ENCODE assay signal across 12 cellular contexts in genomic region chr17:4176803-4177472, GRCh38. TPM values are rescaled to one million over a fixed set of nuclear protein-coding genes. Genes with fewer than 3 reads are reported as not detected.
DNase-seq lines count a peak whose midpoint lies in the region; ATAC-seq and TF ChIP-seq lines count a peak whose summit lies in the region.
"Had no signal": no experiment of that assay in that cellular context is flagged by ENCODE, and none has a peak within 500 bp of the region (broad histone marks: within the 10 kb centered on the region; RNA-seq: fewer than 3 reads in every experiment).

No MANE protein-coding gene starts in this region.

- peaks cover 45 to 55% (median 48%) of the 10 kb centered on the region in 3 donors for H3K4me1 Mint-ChIP-seq in CD8-positive, alpha-beta memory T cell
- peaks cover 35% of the 10 kb centered on the region for H3K4me1 Mint-ChIP-seq in central memory CD8-positive, alpha-beta T cell

- in situ Hi-C loops in gastrocnemius medialis (cut with MboI; ENCODE audit: low sequenced_read_pairs in 4 of 4): no loop called here

- H3K36me3 Mint-ChIP-seq in CD8-positive, alpha-beta memory T cell: peaks cover 7 to 75% (median 23%) of the 10 kb centered on the region in 3 donors
- peaks cover 44% of the 10 kb centered on the region for H3K36me3 Mint-ChIP-seq in central memory CD8-positive, alpha-beta T cell (ENCODE audit: insufficient read depth)

- H3K9me3 ChIP-seq in CD8-positive, alpha-beta memory T cell (ENCODE audit: low read length): no peaks in the 10 kb centered on the region
- H3K9me3 ChIP-seq in gastrocnemius medialis: no peaks in the 10 kb centered on the region

- H3K4me3 ChIP-seq in CD8-positive, alpha-beta memory T cell (ENCODE audit: low read length): peak overlapping the region; percentile 40
- H3K4me3 ChIP-seq in KMS-11 (IDR thresholded peaks at IDR 0.05; ENCODE audit: insufficient read depth, low read depth, low read length) (no peak overlapping the region), gastrocnemius medialis (no peak overlapping the region)
- H3K4me3 ChIP-seq: dorsolateral prefrontal cortex had no signal

- H3K27ac ChIP-seq in CD8-positive, alpha-beta memory T cell (ENCODE audit: low read depth, low read length): peak overlapping the region; percentile 66
- peak overlapping the region; percentile 94 for H3K27ac ChIP-seq in KMS-11
- H3K27ac ChIP-seq in gastrocnemius medialis: no peak overlapping the region
- H3K27ac ChIP-seq: dorsolateral prefrontal cortex had no signal

- CTCF ChIA-PET in CD8-positive, alpha-beta memory T cell (lab: Charles Lee): interaction anchor here (1.0 to 1.6 kb wide), 3 partner anchors 8 to 11 kb away, joined by 3 to 5 read pairs (median 3); no protein-coding TSS in a partner anchor

- no peak for DNase-seq in CD8-positive, alpha-beta memory T cell
- DNase-seq in central memory CD8-positive, alpha-beta T cell (ENCODE audit: low spot score in 2 of 2): no peak
- peak; percentile 44 for DNase-seq in stimulated activated CD4-positive, alpha-beta T cell treated with anti-CD3 and anti-CD28 coated beads, Interleukin-15, amount 100 ng/mL, for 24 hours
- DNase-seq in gastrocnemius medialis (no peak), GOT3 (lab: John Stamatoyannopoulos, UW) (no peak)
- no peak for DNase-seq in activated effector memory CD4-positive, alpha-beta T cell treated with Interleukin-2 at 50 U/mL for 16 hours
- DNase-seq: midbrain, NCI-H2227 treated with DMSO at 0.1 percent for 48 hours, substantia nigra had no signal

- no peaks in the 10 kb centered on the region for H3K27me3 Mint-ChIP-seq in CD8-positive, alpha-beta memory T cell
- no peaks in the 10 kb centered on the region for H3K27me3 Mint-ChIP-seq in central memory CD8-positive, alpha-beta T cell

- no peak overlapping the region for H2AFZ ChIP-seq in KMS-11 (ENCODE audit: low read depth)

- ATAC-seq in central memory CD8-positive, alpha-beta T cell (replicated peaks; ENCODE audit: extremely low read depth, poor library complexity, severe bottlenecking): peak; percentile 28
- no peak for ATAC-seq in gastrocnemius medialis
- ATAC-seq: SK-N-SH treated with all-trans-retinoic acid at 6 μM for 48 hours had no signal

- H3K4me1 ChIP-seq in CD8-positive, alpha-beta memory T cell (ENCODE audit: insufficient read depth, low read length): peaks cover 56% of the 10 kb centered on the region
- peaks cover 54% of the 10 kb centered on the region for H3K4me1 ChIP-seq in KMS-11 (ENCODE audit: low read depth, poor library complexity, severe bottlenecking)
- no peaks in the 10 kb centered on the region for H3K4me1 ChIP-seq in gastrocnemius medialis

- H3K79me2 ChIP-seq in KMS-11 (ENCODE audit: insufficient read depth, low read depth): peaks cover 8% of the 10 kb centered on the region; the same call in 1 of the 2 replicates

- H3K27ac Mint-ChIP-seq in CD8-positive, alpha-beta memory T cell: peak overlapping the region; percentile 77 to 100 (median 98)
- H3K27ac Mint-ChIP-seq in central memory CD8-positive, alpha-beta T cell (ENCODE audit: low read depth): peak overlapping the region; percentile 94

- TF ChIP-seq CTCF in KMS-11 (conservative IDR thresholded peaks at IDR 0.05; ENCODE audit: low read depth, low read length): no peak
- no peak for TF ChIP-seq CTCF in gastrocnemius medialis (IDR thresholded peaks at IDR 0.05 in 4 of 5, conservative IDR thresholded peaks at IDR 0.05 in 1 of 5)

- H3K4me2 ChIP-seq in KMS-11: peak overlapping the region; percentile 98

- POLR2A ChIA-PET in CD8-positive, alpha-beta memory T cell (lab: Charles Lee): interaction anchor here (0.6 to 2.8 kb wide), 3 partner anchors 33 to 332 kb away, joined by 3 to 41 read pairs (median 5); partner anchors contain the start of genes CYB5D2 and ZZEF1

- H3K9ac ChIP-seq in KMS-11: peak overlapping the region; percentile 73; the same call in 1 of the 2 replicates

- TF ChIP-seq POLR2A in gastrocnemius medialis (IDR thresholded peaks at IDR 0.05): no peak

- H3K36me3 ChIP-seq in CD8-positive, alpha-beta memory T cell (ENCODE audit: insufficient read depth, low read length): peaks cover 37% of the 10 kb centered on the region
- H3K36me3 ChIP-seq in KMS-11 (ENCODE audit: insufficient read depth) (no peaks in the 10 kb centered on the region; the same call in 1 of the 2 replicates), gastrocnemius medialis (peaks cover 6 to 96% of the 10 kb centered on the region in 2 donors)

- intact Hi-C loops in gastrocnemius medialis (cut with DNase I; ENCODE audit: low total_unique reads): no loop called here

- no peaks in the 10 kb centered on the region for H3K9me3 Mint-ChIP-seq in CD8-positive, alpha-beta memory T cell
- no peaks in the 10 kb centered on the region for H3K9me3 Mint-ChIP-seq in central memory CD8-positive, alpha-beta T cell

- H3K4me3 Mint-ChIP-seq in CD8-positive, alpha-beta memory T cell: peak overlapping the region; percentile 25 to 89 (median 84)
- H3K4me3 Mint-ChIP-seq in central memory CD8-positive, alpha-beta T cell: peak overlapping the region; percentile 70

- H4K20me1 ChIP-seq in KMS-11 (ENCODE audit: insufficient read depth): no peaks in the 10 kb centered on the region

- H3K27me3 ChIP-seq in CD8-positive, alpha-beta memory T cell (ENCODE audit: insufficient read depth, low read length, poor library complexity, severe bottlenecking): no peaks in the 10 kb centered on the region
- H3K27me3 ChIP-seq in KMS-11 (ENCODE audit: insufficient read depth, low read depth) (no peaks in the 10 kb centered on the region), gastrocnemius medialis (no peaks in the 10 kb centered on the region)
- H3K27me3 ChIP-seq: dorsolateral prefrontal cortex had no signal

RNA-seq across cellular contexts. Expression of gene CYB5D2, which starts 33.9 kb away (rescaled TPM):
- total RNA-seq in CD8-positive, alpha-beta memory T cell: 10 to 100 TPM; 12.6 to 14.2 TPM
- polyA plus RNA-seq in CD8-positive, alpha-beta memory T cell: 12.9 TPM
- total RNA-seq in gastrocnemius medialis: 10 to 100 TPM in 3 of 4 donors, 1 to 10 TPM in 1; 9.5 to 24.0 (median 18.6) TPM

RNA-seq across cellular contexts. Expression of gene ZZEF1, which starts 34.1 kb away (rescaled TPM):
- 10 to 100 TPM; 39.6 to 41.2 TPM for total RNA-seq in CD8-positive, alpha-beta memory T cell
- 8.2 TPM for polyA plus RNA-seq in CD8-positive, alpha-beta memory T cell
- 10 to 100 TPM; 66.9 to 84.6 (median 73.5) TPM for total RNA-seq in gastrocnemius medialis

Comparison
In these comparisons a context has a peak if more than half of its experiments do, and no peak if none do; other contexts are left out.
1. H3K27ac ChIP-seq: peak in CD8-positive, alpha-beta memory T cell (single experiment) and KMS-11 (single experiment); none in gastrocnemius medialis (0 of 4).